Comparison of ENCODE assay signal across 1 cellular context in the genomic region with DNA sequence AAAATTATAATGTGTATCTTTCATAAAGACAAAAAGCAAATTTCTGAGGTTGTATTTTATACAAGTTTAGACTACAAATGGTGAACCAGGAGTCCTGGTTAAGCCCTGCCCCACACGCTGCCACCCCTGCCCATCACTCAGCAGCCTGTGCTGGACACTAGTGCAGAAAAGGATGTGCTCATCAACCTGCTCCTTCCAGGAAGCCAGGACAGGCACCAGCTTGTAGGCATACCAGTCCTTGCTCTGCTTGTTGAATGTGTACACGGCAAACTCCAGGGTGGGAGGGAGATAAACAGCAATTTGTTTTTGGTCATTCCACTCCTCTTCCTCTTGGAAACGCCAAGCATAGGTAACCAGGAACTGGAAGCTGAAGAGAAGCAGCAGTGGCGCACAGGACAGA.
TF ChIP-seq lines count a peak whose summit lies in the region.

No MANE protein-coding gene starts in this region.

TF ChIP-seq in HepG2, 621 proteins besides CTCF, POLR2A, EP300 and RAD21:
- TF ChIP-seq ZNF234 (CRISPR knock-in tag; conservative IDR thresholded peaks at IDR 0.05) (no peak), FOXK1 (CRISPR knock-in tag; IDR thresholded peaks at IDR 0.05; ENCODE audit: borderline replicate concordance, low read depth) (no peak), ZBTB7A (CRISPR knock-in tag; IDR thresholded peaks at IDR 0.05) (0 out of 2 replicates have a peak, but pooled peaks have one; percentile 37)
- TF ChIP-seq, protein P1, sequence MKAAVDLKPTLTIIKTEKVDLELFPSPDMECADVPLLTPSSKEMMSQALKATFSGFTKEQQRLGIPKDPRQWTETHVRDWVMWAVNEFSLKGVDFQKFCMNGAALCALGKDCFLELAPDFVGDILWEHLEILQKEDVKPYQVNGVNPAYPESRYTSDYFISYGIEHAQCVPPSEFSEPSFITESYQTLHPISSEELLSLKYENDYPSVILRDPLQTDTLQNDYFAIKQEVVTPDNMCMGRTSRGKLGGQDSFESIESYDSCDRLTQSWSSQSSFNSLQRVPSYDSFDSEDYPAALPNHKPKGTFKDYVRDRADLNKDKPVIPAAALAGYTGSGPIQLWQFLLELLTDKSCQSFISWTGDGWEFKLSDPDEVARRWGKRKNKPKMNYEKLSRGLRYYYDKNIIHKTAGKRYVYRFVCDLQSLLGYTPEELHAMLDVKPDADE (CRISPR knock-in tag; IDR thresholded peaks at IDR 0.05), result no peak
